In genomic region chr5:43818394-43818793, GRCh38 we compare ENCODE assay signal across 3 cellular contexts.
DNase-seq lines count a peak whose midpoint lies in the region; TF ChIP-seq lines count a peak whose summit lies in the region.
"Not testable (repeated sequence)": the region's sequence is repeated elsewhere in the genome, so short reads cannot be mapped to it uniquely, and the experiment has no call there.

No MANE protein-coding gene starts in this region.

- POLR2A ChIA-PET in A673 (lab: Charles Lee; ENCODE audit: low non-redundant PET); HEK293 (lab: Yijun Ruan, JAX): not testable (repeated sequence)

- DNase-seq in A673 (ENCODE audit: low spot score) (peak; percentile 9), SK-N-MC (ENCODE audit: low read depth, low spot score) (peak; percentile 75)

- not testable (repeated sequence) for H3K27ac ChIP-seq in A673 (ENCODE audit: low read depth, low read length, poor library complexity, severe bottlenecking); HEK293 (ENCODE audit: extremely low read depth, low read depth, low read length)
- H3K27ac ChIP-seq in SK-N-MC = peak overlapping the region; percentile 55

- not testable (repeated sequence) for TF ChIP-seq CTCF in A673 (conservative IDR thresholded peaks at IDR 0.05; ENCODE audit: low read depth, low read length); HEK293 (tag by site-specific recombination; IDR thresholded peaks at IDR 0.05)

- H3K9me3 ChIP-seq in A673 (ENCODE audit: low read depth, low read length, poor library complexity, severe bottlenecking); HEK293 (ENCODE audit: control insufficient read depth, insufficient read depth, low read depth, low read length); SK-N-MC (ENCODE audit: low read depth, low read length): not testable (repeated sequence)

- H3K9ac ChIP-seq in SK-N-MC (ENCODE audit: insufficient read length) = not testable (repeated sequence)

- BruUV-seq in A673 (replicated peaks; lab: Mats Ljungman, UMichigan) = not testable (repeated sequence)

- H3K4me1 ChIP-seq in A673 (ENCODE audit: insufficient read depth, low read length, poor library complexity, severe bottlenecking); HEK293 (ENCODE audit: control insufficient read depth, insufficient read depth, low read length): not testable (repeated sequence)

- intact Hi-C loops in A673 (cut with micrococcal nuclease; ENCODE audit: unreplicated experiment) = not testable (repeated sequence)

- not testable (repeated sequence) for H3K4me3 ChIP-seq in A673 (ENCODE audit: low read depth, low read length, poor library complexity, severe bottlenecking); HEK293 (ENCODE audit: low read depth, low read length); SK-N-MC

- CTCF ChIA-PET in A673 (lab: Charles Lee) = not testable (repeated sequence)
- CTCF ChIA-PET in HEK293 (lab: Yijun Ruan, JAX) = interaction anchor here (0.7 kb wide), 1 partner anchor 1234 kb away, joined by 3 read pairs; no protein-coding TSS in a partner anchor

- not testable (repeated sequence) for H3K27me3 ChIP-seq in A673 (replicated peaks; ENCODE audit: insufficient read depth, low read depth, low read length, poor library complexity)

- not testable (repeated sequence) for H3K36me3 ChIP-seq in A673 (ENCODE audit: insufficient read depth, low read length, poor library complexity, severe bottlenecking); HEK293 (ENCODE audit: control insufficient read depth in 2 of 2, insufficient read depth in 1 of 2, low read length in 2 of 2); SK-N-MC (ENCODE audit: insufficient read depth, low read length)

TF ChIP-seq in HEK293, 187 proteins besides CTCF, POLR2A, EP300 and RAD21:
- peak; percentile 56 for TF ChIP-seq ZNF366 (tag by site-specific recombination; conservative IDR thresholded peaks at IDR 0.05)
